9 cellular contexts compared by ENCODE assay signal in genomic region chr21:44456207-44456914, GRCh38. TPM values are rescaled to one million over a fixed set of nuclear protein-coding genes. Genes with fewer than 3 reads are reported as not detected.
DNase-seq lines count a peak whose midpoint lies in the region; ATAC-seq, FAIRE-seq and TF ChIP-seq lines count a peak whose summit lies in the region.
"Had no signal": no experiment of that assay in that cellular context is flagged by ENCODE, and none has a peak within 500 bp of the region (broad histone marks: within the 10 kb centered on the region; RNA-seq: fewer than 3 reads in every experiment).

No MANE protein-coding gene starts in this region.

- 64 to 71% methylated on average over 36 of the region's 36 CpGs for WGBS in pancreas, 2 donors

- POLR2A ChIA-PET in CD8-positive, alpha-beta memory T cell (lab: Charles Lee): no interaction called here

- intact Hi-C loops in pancreas (cut with DNase I): no loop called here

- H3K9me3 ChIP-seq in CD8-positive, alpha-beta memory T cell (ENCODE audit: low read length): no peaks in the 10 kb centered on the region
- H3K9me3 ChIP-seq in pancreas: no peaks in the 10 kb centered on the region

- H3K27ac ChIP-seq in CD8-positive, alpha-beta memory T cell (ENCODE audit: low read depth, low read length): no peak overlapping the region
- H3K27ac ChIP-seq in pancreas: no peak overlapping the region

- H3K9me3 Mint-ChIP-seq in CD8-positive, alpha-beta memory T cell: peaks cover 0 to 7% (median 5%) of the 10 kb centered on the region in 5 donors

- H3K27me3 ChIP-seq in CD8-positive, alpha-beta memory T cell (ENCODE audit: insufficient read depth, low read length, poor library complexity, severe bottlenecking): no peaks in the 10 kb centered on the region
- no peaks in the 10 kb centered on the region for H3K27me3 ChIP-seq in pancreas

- peak overlapping the region in 6 of 7 donors; percentile 33 to 66 (median 48) for H3K4me3 Mint-ChIP-seq in CD8-positive, alpha-beta memory T cell

- FAIRE-seq in pancreas (lab: Jason Lieb, UNC): no peak

- no peaks in the 10 kb centered on the region for H3K36me3 ChIP-seq in CD8-positive, alpha-beta memory T cell (ENCODE audit: insufficient read depth, low read length)
- H3K36me3 ChIP-seq in pancreas: no peaks in the 10 kb centered on the region

- ATAC-seq in SK-N-SH treated with all-trans-retinoic acid at 6 μM for 48 hours: peak; percentile 16
- ATAC-seq in pancreas: peak in 1 of 4 donors; percentile 7
- ATAC-seq in GM18867 (IDR thresholded peaks at IDR 0.05; ENCODE audit: unreplicated experiment): no peak
- no peak for ATAC-seq in HG03039 (IDR thresholded peaks at IDR 0.05; ENCODE audit: unreplicated experiment)

- H3K27ac Mint-ChIP-seq in CD8-positive, alpha-beta memory T cell: no peak overlapping the region

- CTCF ChIA-PET in CD8-positive, alpha-beta memory T cell (lab: Charles Lee): interaction anchor here (1.2 kb wide), 1 partner anchor 37 kb away, joined by 3 read pairs; no protein-coding TSS in a partner anchor

- no peaks in the 10 kb centered on the region for H3K36me3 Mint-ChIP-seq in CD8-positive, alpha-beta memory T cell

- H3K4me3 ChIP-seq in CD8-positive, alpha-beta memory T cell (ENCODE audit: low read length): peak overlapping the region; percentile 64
- H3K4me3 ChIP-seq in fibroblast of villous mesenchyme (ENCODE audit: low read depth, low read length) (peak overlapping the region; percentile 57), pancreas (peak overlapping the region; percentile 57 to 84 (median 61))

- TF ChIP-seq CTCF in fibroblast of villous mesenchyme (IDR thresholded peaks at IDR 0.05; ENCODE audit: insufficient read depth, low read depth, low read length): no peak
- TF ChIP-seq CTCF in pancreas (IDR thresholded peaks at IDR 0.05): no peak

- H3K27me3 Mint-ChIP-seq in CD8-positive, alpha-beta memory T cell: peaks cover 2 to 4% of the 10 kb centered on the region in 2 donors

- H3K4me1 Mint-ChIP-seq in CD8-positive, alpha-beta memory T cell: peaks cover 6 to 8% (median 7%) of the 10 kb centered on the region in 3 donors

- peak in 1 of 5 donors; percentile 48 for DNase-seq in CD8-positive, alpha-beta memory T cell
- no peak for DNase-seq in fibroblast of villous mesenchyme (ENCODE audit: low read depth)
- DNase-seq in pancreas: peak in 1 of 6 donors; percentile 75
- DNase-seq in NOMO-1 treated with dmso at 0.1 percent for 144 hours (lab: John Stamatoyannopoulos, UW; ENCODE audit: unreplicated experiment): no peak
- no peak for DNase-seq in NCI-H526 (lab: John Stamatoyannopoulos, UW)
- DNase-seq: SIG-M5 had no signal

- peaks cover 11% of the 10 kb centered on the region for H3K4me1 ChIP-seq in CD8-positive, alpha-beta memory T cell (ENCODE audit: insufficient read depth, low read length)
- peaks cover 0 to 5% (median 0%) of the 10 kb centered on the region in 3 donors for H3K4me1 ChIP-seq in pancreas

TF ChIP-seq in SK-N-SH treated with all-trans-retinoic acid at 6 μM for 48 hours, 23 proteins besides CTCF, POLR2A, EP300 and RAD21:
- TF ChIP-seq GLIS3 (CRISPR knock-in tag; IDR thresholded peaks at IDR 0.05): no peak
- TF ChIP-seq ISL1 (CRISPR knock-in tag; IDR thresholded peaks at IDR 0.05): no peak
- TF ChIP-seq, protein P1, sequence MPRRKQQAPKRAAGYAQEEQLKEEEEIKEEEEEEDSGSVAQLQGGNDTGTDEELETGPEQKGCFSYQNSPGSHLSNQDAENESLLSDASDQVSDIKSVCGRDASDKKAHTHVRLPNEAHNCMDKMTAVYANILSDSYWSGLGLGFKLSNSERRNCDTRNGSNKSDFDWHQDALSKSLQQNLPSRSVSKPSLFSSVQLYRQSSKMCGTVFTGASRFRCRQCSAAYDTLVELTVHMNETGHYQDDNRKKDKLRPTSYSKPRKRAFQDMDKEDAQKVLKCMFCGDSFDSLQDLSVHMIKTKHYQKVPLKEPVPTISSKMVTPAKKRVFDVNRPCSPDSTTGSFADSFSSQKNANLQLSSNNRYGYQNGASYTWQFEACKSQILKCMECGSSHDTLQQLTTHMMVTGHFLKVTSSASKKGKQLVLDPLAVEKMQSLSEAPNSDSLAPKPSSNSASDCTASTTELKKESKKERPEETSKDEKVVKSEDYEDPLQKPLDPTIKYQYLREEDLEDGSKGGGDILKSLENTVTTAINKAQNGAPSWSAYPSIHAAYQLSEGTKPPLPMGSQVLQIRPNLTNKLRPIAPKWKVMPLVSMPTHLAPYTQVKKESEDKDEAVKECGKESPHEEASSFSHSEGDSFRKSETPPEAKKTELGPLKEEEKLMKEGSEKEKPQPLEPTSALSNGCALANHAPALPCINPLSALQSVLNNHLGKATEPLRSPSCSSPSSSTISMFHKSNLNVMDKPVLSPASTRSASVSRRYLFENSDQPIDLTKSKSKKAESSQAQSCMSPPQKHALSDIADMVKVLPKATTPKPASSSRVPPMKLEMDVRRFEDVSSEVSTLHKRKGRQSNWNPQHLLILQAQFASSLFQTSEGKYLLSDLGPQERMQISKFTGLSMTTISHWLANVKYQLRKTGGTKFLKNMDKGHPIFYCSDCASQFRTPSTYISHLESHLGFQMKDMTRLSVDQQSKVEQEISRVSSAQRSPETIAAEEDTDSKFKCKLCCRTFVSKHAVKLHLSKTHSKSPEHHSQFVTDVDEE (CRISPR knock-in tag; IDR thresholded peaks at IDR 0.05): no peak
- TF ChIP-seq CSDC2 (CRISPR knock-in tag; IDR thresholded peaks at IDR 0.05): no peak
- TF ChIP-seq PPARA (CRISPR knock-in tag; IDR thresholded peaks at IDR 0.05; ENCODE audit: borderline replicate concordance): no peak

RNA-seq across cellular contexts. Expression of gene LRRC3, which starts 1.1 kb away (rescaled TPM):
- under 1 TPM; 0.80 to 0.90 TPM for total RNA-seq in CD8-positive, alpha-beta memory T cell
- 0.17 TPM for polyA plus RNA-seq in CD8-positive, alpha-beta memory T cell
- total RNA-seq in fibroblast of villous mesenchyme (under 0.01 and 0.64 TPM in 2 replicates), pancreas (1 to 10 TPM in 1 of 6 donors, under 1 TPM in 5; 0.35 to 1.7 (median 0.45) TPM)
- under 1 TPM; 0.46 to 0.66 TPM for polyA plus RNA-seq in pancreas
